ENCODE assay signal across 10 cellular contexts in genomic region chr14:54450535-54450934, GRCh38. TPM values are rescaled to one million over a fixed set of nuclear protein-coding genes. Genes with fewer than 3 reads are reported as not detected.
DNase-seq lines count a peak whose midpoint lies in the region; ATAC-seq and TF ChIP-seq lines count a peak whose summit lies in the region.
"Had no signal": no experiment of that assay in that cellular context is flagged by ENCODE, and none has a peak within 500 bp of the region (broad histone marks: within the 10 kb centered on the region; RNA-seq: fewer than 3 reads in every experiment).

No MANE protein-coding gene starts in this region.

- CTCF ChIA-PET in CD8-positive, alpha-beta memory T cell (lab: Charles Lee), result interaction anchor here (1.0 kb wide), 1 partner anchor 38 kb away, joined by 3 read pairs; the partner anchor contains the start of gene GMFB

- peak; percentile 27 for DNase-seq in activated CD4-positive, alpha-beta T cell treated with anti-CD3 and anti-CD28 coated beads for 48 hours
- no peak for DNase-seq in activated CD4-positive, alpha-beta T cell treated with anti-CD3 and anti-CD28 coated beads for 1 hour
- DNase-seq in SKM-1 (lab: John Stamatoyannopoulos, UW; ENCODE audit: unreplicated experiment), result peak; percentile 19
- DNase-seq in T-helper 17 cell, result no peak
- no peak for DNase-seq in spleen
- no peak for DNase-seq in CD8-positive, alpha-beta memory T cell

- no peak overlapping the region for H3K4me3 ChIP-seq in spleen
- H3K4me3 ChIP-seq in CD8-positive, alpha-beta memory T cell (ENCODE audit: low read length), result no peak overlapping the region
- H3K4me3 ChIP-seq: thoracic aorta had no signal

- POLR2A ChIA-PET in CD8-positive, alpha-beta memory T cell (lab: Charles Lee), result no interaction called here

- peak overlapping the region; percentile 65 for H3K27ac Mint-ChIP-seq in stimulated activated memory B cell treated with anti-CD40 and anti-IgM and Interleukin-4, amounts not matched to agents 10 μg/mL and 1 μg/mL and 100 μg/mL, for 72 hours
- no peak overlapping the region for H3K27ac Mint-ChIP-seq in T-helper 17 cell
- H3K27ac Mint-ChIP-seq in CD8-positive, alpha-beta memory T cell, result no peak overlapping the region

- H3K9me3 ChIP-seq in T-helper 17 cell (ENCODE audit: control insufficient read depth, low read length, poor library complexity, severe bottlenecking), result no peaks in the 10 kb centered on the region
- no peaks in the 10 kb centered on the region for H3K9me3 ChIP-seq in spleen
- no peaks in the 10 kb centered on the region for H3K9me3 ChIP-seq in CD8-positive, alpha-beta memory T cell (ENCODE audit: low read length)
- H3K9me3 ChIP-seq: thoracic aorta had no signal

- 33 to 41% (median 35%) methylated on average over 3 of the region's 3 CpGs for WGBS in spleen, 5 donors

- H3K27me3 Mint-ChIP-seq in stimulated activated memory B cell treated with anti-CD40 and anti-IgM and Interleukin-4, amounts not matched to agents 10 μg/mL and 1 μg/mL and 100 μg/mL, for 72 hours, result no peaks in the 10 kb centered on the region
- H3K27me3 Mint-ChIP-seq in T-helper 17 cell, result peaks cover 33% of the 10 kb centered on the region
- H3K27me3 Mint-ChIP-seq in CD8-positive, alpha-beta memory T cell, result peaks cover 7 to 31% of the 10 kb centered on the region in 2 donors

- H3K36me3 ChIP-seq in spleen, result no peaks in the 10 kb centered on the region
- no peaks in the 10 kb centered on the region for H3K36me3 ChIP-seq in CD8-positive, alpha-beta memory T cell (ENCODE audit: insufficient read depth, low read length)
- H3K36me3 ChIP-seq: thoracic aorta had no signal

- H3K27me3 ChIP-seq in spleen (replicated peaks in 1 of 7), result no peaks in the 10 kb centered on the region
- H3K27me3 ChIP-seq in CD8-positive, alpha-beta memory T cell (ENCODE audit: insufficient read depth, low read length, poor library complexity, severe bottlenecking), result no peaks in the 10 kb centered on the region

- no peaks in the 10 kb centered on the region for H3K9me3 Mint-ChIP-seq in stimulated activated memory B cell treated with anti-CD40 and anti-IgM and Interleukin-4, amounts not matched to agents 10 μg/mL and 1 μg/mL and 100 μg/mL, for 72 hours
- H3K9me3 Mint-ChIP-seq in CD8-positive, alpha-beta memory T cell, result no peaks in the 10 kb centered on the region

- H3K4me3 Mint-ChIP-seq in stimulated activated memory B cell treated with anti-CD40 and anti-IgM and Interleukin-4, amounts not matched to agents 10 μg/mL and 1 μg/mL and 100 μg/mL, for 72 hours, result no peak overlapping the region
- H3K4me3 Mint-ChIP-seq in T-helper 17 cell, result no peak overlapping the region
- H3K4me3 Mint-ChIP-seq in CD8-positive, alpha-beta memory T cell, result no peak overlapping the region

- H3K4me1 ChIP-seq in spleen, result peaks cover 0 to 39% (median 2%) of the 10 kb centered on the region in 6 donors
- H3K4me1 ChIP-seq in CD8-positive, alpha-beta memory T cell (ENCODE audit: insufficient read depth, low read length), result no peaks in the 10 kb centered on the region

- H3K27ac ChIP-seq in spleen, result peak overlapping the region in 2 of 8 donors; percentile 18 to 38
- H3K27ac ChIP-seq in CD8-positive, alpha-beta memory T cell (ENCODE audit: low read depth, low read length), result no peak overlapping the region
- H3K27ac ChIP-seq: thoracic aorta had no signal

- H3K36me3 Mint-ChIP-seq in stimulated activated memory B cell treated with anti-CD40 and anti-IgM and Interleukin-4, amounts not matched to agents 10 μg/mL and 1 μg/mL and 100 μg/mL, for 72 hours, result no peaks in the 10 kb centered on the region
- peaks cover 2% of the 10 kb centered on the region for H3K36me3 Mint-ChIP-seq in T-helper 17 cell (ENCODE audit: low read depth)
- H3K36me3 Mint-ChIP-seq in CD8-positive, alpha-beta memory T cell, result no peaks in the 10 kb centered on the region

- ATAC-seq in HG02763 (IDR thresholded peaks at IDR 0.05; ENCODE audit: unreplicated experiment), result peak; percentile 69
- peak; percentile 94 for ATAC-seq in stimulated activated memory B cell treated with anti-CD40 and anti-IgM and Interleukin-4, amounts not matched to agents 10 μg/mL and 1 μg/mL and 100 μg/mL, for 72 hours
- ATAC-seq in T-helper 17 cell, result no peak
- ATAC-seq: Panc1 had no signal

- peaks cover 11% of the 10 kb centered on the region for H3K4me1 Mint-ChIP-seq in stimulated activated memory B cell treated with anti-CD40 and anti-IgM and Interleukin-4, amounts not matched to agents 10 μg/mL and 1 μg/mL and 100 μg/mL, for 72 hours
- H3K4me1 Mint-ChIP-seq in T-helper 17 cell, result no peaks in the 10 kb centered on the region
- no peaks in the 10 kb centered on the region for H3K4me1 Mint-ChIP-seq in CD8-positive, alpha-beta memory T cell

- TF ChIP-seq CTCF in spleen (IDR thresholded peaks at IDR 0.05 in 8 of 11, conservative IDR thresholded peaks at IDR 0.05 in 3 of 11), result no peak

- intact Hi-C loops in spleen (cut with DNase I; ENCODE audit: low total_unique reads), result no loop called here

- no peak for TF ChIP-seq POLR2A in spleen (IDR thresholded peaks at IDR 0.05)

RNA-seq across cellular contexts. Expression of gene CNIH1, which starts 9.4 kb away (rescaled TPM):
- 10 to 100 TPM; 46.8 to 48.3 TPM for total RNA-seq in T-helper 17 cell
- 100 to 1,000 TPM in 1 of 7 donors, 10 to 100 TPM in 6; 40.7 to 105 (median 48.1) TPM for total RNA-seq in spleen
- polyA plus RNA-seq in spleen, result 10 to 100 TPM; 35.0 to 65.8 (median 43.7) TPM
- 100 to 1,000 TPM in 1 of 2 experiments, 10 to 100 TPM in 1; 87.1 to 104 TPM for total RNA-seq in CD8-positive, alpha-beta memory T cell
- polyA plus RNA-seq in CD8-positive, alpha-beta memory T cell, result 84.9 TPM

RNA-seq across cellular contexts. Expression of gene GMFB, which starts 38.2 kb away (rescaled TPM):
- total RNA-seq in T-helper 17 cell (10 to 100 TPM; 25.4 to 42.5 TPM), spleen (10 to 100 TPM; 33.0 to 54.6 (median 37.9) TPM)
- 10 to 100 TPM; 10.3 to 16.8 (median 15.2) TPM for polyA plus RNA-seq in spleen
- total RNA-seq in CD8-positive, alpha-beta memory T cell, result 10 to 100 TPM; 56.4 to 61.3 TPM
- polyA plus RNA-seq in CD8-positive, alpha-beta memory T cell, result 18.2 TPM

RNA-seq across cellular contexts. Expression of gene CDKN3, which starts 53.7 kb away (rescaled TPM):
- total RNA-seq in T-helper 17 cell, result 1 to 10 TPM; 1.1 to 1.5 TPM
- 10 to 100 TPM in 1 of 7 donors, 1 to 10 TPM in 6; 1.7 to 13.8 (median 5.4) TPM for total RNA-seq in spleen
- polyA plus RNA-seq in spleen, result 10 to 100 TPM in 1 of 3 donors, 1 to 10 TPM in 2; 3.8 to 21.3 (median 5.0) TPM
- total RNA-seq in CD8-positive, alpha-beta memory T cell, result 10 to 100 TPM; 33.8 to 46.8 TPM
- 6.7 TPM for polyA plus RNA-seq in CD8-positive, alpha-beta memory T cell

RNA-seq across cellular contexts. Expression of gene CGRRF1, which starts 59.2 kb away (rescaled TPM):
- total RNA-seq in T-helper 17 cell (10 to 100 TPM; 28.3 to 35.8 TPM), spleen (10 to 100 TPM; 11.3 to 19.4 (median 16.3) TPM)
- 10 to 100 TPM; 13.3 to 19.8 (median 19.5) TPM for polyA plus RNA-seq in spleen
- 10 to 100 TPM; 13.3 to 15.3 TPM for total RNA-seq in CD8-positive, alpha-beta memory T cell
- 27.3 TPM for polyA plus RNA-seq in CD8-positive, alpha-beta memory T cell

Comparison
In these comparisons a context has a peak if more than half of its experiments do, and no peak if none do; other contexts are left out.
1. DNase-seq: peak in activated CD4-positive, alpha-beta T cell treated with anti-CD3 and anti-CD28 coated beads for 48 hours (single experiment) and SKM-1 (single experiment); none in activated CD4-positive, alpha-beta T cell treated with anti-CD3 and anti-CD28 coated beads for 1 hour (single experiment), T-helper 17 cell (0 of 3), spleen (single experiment) and CD8-positive, alpha-beta memory T cell (0 of 5).